ENCODE assay signal across 8 cellular contexts in the genomic region with DNA sequence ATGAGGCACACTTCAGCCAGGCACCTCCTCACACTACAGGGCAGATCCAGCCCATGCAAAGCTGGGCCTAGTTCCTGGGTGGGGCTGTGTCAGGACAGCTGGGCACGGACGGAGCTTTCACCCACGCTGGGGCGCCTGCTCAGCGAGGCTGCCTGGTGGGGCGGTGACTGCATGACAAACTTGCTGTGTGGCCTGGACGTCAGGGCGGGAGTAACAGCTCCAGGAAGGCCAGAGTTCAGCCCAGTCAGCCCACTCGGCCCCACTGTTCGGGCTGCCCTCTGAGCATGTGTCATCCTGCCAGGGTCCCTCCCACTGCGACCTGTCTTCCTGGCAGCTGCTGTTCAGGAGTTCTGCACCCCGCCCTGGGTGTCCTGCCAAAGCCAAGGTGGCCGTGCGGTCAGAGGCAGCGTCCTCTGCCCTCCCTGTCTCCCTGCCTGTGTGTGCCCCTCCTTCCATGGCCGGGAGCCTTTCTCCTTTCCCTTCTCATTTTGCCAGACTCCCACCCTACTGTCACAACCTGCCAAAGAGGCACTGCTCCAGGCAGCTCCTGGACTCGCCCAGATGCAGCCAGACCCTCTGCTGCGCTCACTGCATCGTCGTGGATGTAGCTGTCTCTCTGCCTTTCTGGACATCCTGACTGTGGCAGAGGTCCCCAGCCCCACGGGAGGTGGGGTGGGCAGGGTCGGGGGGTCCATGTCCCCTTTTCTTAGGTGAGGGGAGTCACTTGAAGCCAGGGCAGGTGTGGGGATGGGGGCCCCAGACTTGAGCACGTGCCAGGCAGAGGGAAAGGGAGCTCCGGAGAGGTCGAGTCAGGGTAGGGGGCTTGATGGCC. TPM values are rescaled to one million over a fixed set of nuclear protein-coding genes. Genes with fewer than 3 reads are reported as not detected.
A peak's percentile ranks its signal among the peaks of the same experiment; 100 is the strongest.
DNase-seq lines count a peak whose midpoint lies in the region; ATAC-seq and TF ChIP-seq lines count a peak whose summit lies in the region.

No MANE protein-coding gene starts in this region.

- H3K4me1 Mint-ChIP-seq in HFFc6 (ENCODE audit: low read depth) (peaks cover 17% of the 10 kb centered on the region), glutamatergic neuron (ENCODE audit: low read depth, unreplicated experiment) (peaks cover 5% of the 10 kb centered on the region)
- H3K4me1 Mint-ChIP-seq in stimulated activated effector memory CD8-positive, alpha-beta T cell treated with anti-CD3 and anti-CD28 coated beads, Interleukin-12 subunit alpha, Interleukin-12 subunit beta, amount 100 ng/mL, for 72 hours: peaks cover 11% of the 10 kb centered on the region
- H3K4me1 Mint-ChIP-seq in CD4-positive, alpha-beta memory T cell: peaks cover 7 to 17% (median 11%) of the 10 kb centered on the region in 4 donors

- H3K36me3 Mint-ChIP-seq in HFFc6 (ENCODE audit: low read depth) (no peaks in the 10 kb centered on the region), glutamatergic neuron (ENCODE audit: unreplicated experiment) (no peaks in the 10 kb centered on the region)
- H3K36me3 Mint-ChIP-seq in stimulated activated effector memory CD8-positive, alpha-beta T cell treated with anti-CD3 and anti-CD28 coated beads, Interleukin-12 subunit alpha, Interleukin-12 subunit beta, amount 100 ng/mL, for 72 hours: no peaks in the 10 kb centered on the region
- H3K36me3 Mint-ChIP-seq in CD4-positive, alpha-beta memory T cell: no peaks in the 10 kb centered on the region

- CTCF ChIA-PET in CD4-positive, alpha-beta memory T cell (lab: Charles Lee; ENCODE audit: partially characterized antibody): interaction anchor here (0.9 to 1.4 kb wide), 2 partner anchors 29 to 123 kb away, joined by 3 to 4 read pairs; no protein-coding TSS in a partner anchor

- no peaks in the 10 kb centered on the region for H3K27me3 ChIP-seq in CD4-positive, alpha-beta memory T cell (ENCODE audit: insufficient read depth, low read length)

- POLR2A ChIA-PET in CD4-positive, alpha-beta memory T cell (lab: Charles Lee; ENCODE audit: partially characterized antibody): no interaction called here

- DNase-seq in HFFc6 (peak; percentile 22), amniotic epithelial cell (ENCODE audit: low read depth) (peak; percentile 15), iPS-NIHi11 (ENCODE audit: low spot score) (peak; percentile 49), NCI-H524 (lab: John Stamatoyannopoulos, UW) (no peak), glutamatergic neuron (no peak)
- no peak for DNase-seq in stimulated activated effector memory CD8-positive, alpha-beta T cell treated with anti-CD3 and anti-CD28 coated beads, Interleukin-12 subunit alpha, Interleukin-12 subunit beta, amount 100 ng/mL, for 72 hours (ENCODE audit: low spot score in 2 of 2)
- no peak for DNase-seq in CD4-positive, alpha-beta memory T cell

- H3K4me1 ChIP-seq in CD4-positive, alpha-beta memory T cell (ENCODE audit: insufficient read depth, low read length): peaks cover 12% of the 10 kb centered on the region

- peaks cover 6% of the 10 kb centered on the region for H3K27me3 Mint-ChIP-seq in HFFc6 (ENCODE audit: insufficient read depth)
- H3K27me3 Mint-ChIP-seq in glutamatergic neuron (ENCODE audit: unreplicated experiment): no peaks in the 10 kb centered on the region
- peaks cover 0 to 2% of the 10 kb centered on the region in 2 donors for H3K27me3 Mint-ChIP-seq in CD4-positive, alpha-beta memory T cell

- TF ChIP-seq CTCF in HFFc6 (IDR thresholded peaks at IDR 0.05) (no peak), glutamatergic neuron (IDR thresholded peaks at IDR 0.05; ENCODE audit: partially characterized antibody, unreplicated experiment) (no peak)

- intact Hi-C loops in CD4-positive, alpha-beta memory T cell (cut with micrococcal nuclease): no loop called here

- ATAC-seq in stimulated activated effector memory CD8-positive, alpha-beta T cell treated with anti-CD3 and anti-CD28 coated beads, Interleukin-12 subunit alpha, Interleukin-12 subunit beta, amount 100 ng/mL, for 72 hours: no peak
- no peak for ATAC-seq in GM19351 (IDR thresholded peaks at IDR 0.05; ENCODE audit: unreplicated experiment)

- H3K27ac Mint-ChIP-seq in HFFc6 (no peak overlapping the region), glutamatergic neuron (ENCODE audit: unreplicated experiment) (no peak overlapping the region)
- peak overlapping the region; percentile 95 for H3K27ac Mint-ChIP-seq in stimulated activated effector memory CD8-positive, alpha-beta T cell treated with anti-CD3 and anti-CD28 coated beads, Interleukin-12 subunit alpha, Interleukin-12 subunit beta, amount 100 ng/mL, for 72 hours
- peak overlapping the region in 2 of 7 donors; percentile 2 to 18 for H3K27ac Mint-ChIP-seq in CD4-positive, alpha-beta memory T cell

- H3K4me3 ChIP-seq in CD4-positive, alpha-beta memory T cell (ENCODE audit: low read length in 2 of 2): no peak overlapping the region

- H3K36me3 ChIP-seq in CD4-positive, alpha-beta memory T cell (ENCODE audit: insufficient read depth, low read length): no peaks in the 10 kb centered on the region

- H3K9me3 Mint-ChIP-seq in HFFc6 (no peaks in the 10 kb centered on the region), glutamatergic neuron (ENCODE audit: unreplicated experiment) (peaks cover 2% of the 10 kb centered on the region)
- no peaks in the 10 kb centered on the region for H3K9me3 Mint-ChIP-seq in stimulated activated effector memory CD8-positive, alpha-beta T cell treated with anti-CD3 and anti-CD28 coated beads, Interleukin-12 subunit alpha, Interleukin-12 subunit beta, amount 100 ng/mL, for 72 hours
- H3K9me3 Mint-ChIP-seq in CD4-positive, alpha-beta memory T cell: no peaks in the 10 kb centered on the region

- no peak overlapping the region for H3K27ac ChIP-seq in CD4-positive, alpha-beta memory T cell (ENCODE audit: low read depth, low read length)

- H3K4me3 Mint-ChIP-seq in HFFc6: 0 out of 2 replicates have a peak overlapping the region, but pooled peaks have one; percentile 13
- no peak overlapping the region for H3K4me3 Mint-ChIP-seq in stimulated activated effector memory CD8-positive, alpha-beta T cell treated with anti-CD3 and anti-CD28 coated beads, Interleukin-12 subunit alpha, Interleukin-12 subunit beta, amount 100 ng/mL, for 72 hours
- no peak overlapping the region for H3K4me3 Mint-ChIP-seq in glutamatergic neuron (ENCODE audit: unreplicated experiment)
- no peak overlapping the region for H3K4me3 Mint-ChIP-seq in CD4-positive, alpha-beta memory T cell

- no peaks in the 10 kb centered on the region for H3K9me3 ChIP-seq in CD4-positive, alpha-beta memory T cell (ENCODE audit: control insufficient read depth in 1 of 2, low read length in 2 of 2)

RNA-seq across cellular contexts. Expression of gene KIAA0232, which starts 33.0 kb away (rescaled TPM):
- total RNA-seq in HFFc6 (2021; fragmentation: NEBNext Ultra II Directional; extraction: Animal tissue kit (Norgen Biotek cat#: 25700)): 10 to 100 TPM; 15.2 to 21.2 (median 19.0) TPM
- 64.4 TPM for total RNA-seq in glutamatergic neuron (ENCODE audit: unreplicated experiment)
- total RNA-seq in CD4-positive, alpha-beta memory T cell: 10 to 100 TPM; 22.1 to 24.0 TPM
- 1 to 10 TPM; 6.8 to 9.9 TPM for polyA plus RNA-seq in CD4-positive, alpha-beta memory T cell

RNA-seq across cellular contexts. Expression of gene BLOC1S4, which starts 33.6 kb away (rescaled TPM):
- 10 to 100 TPM; 12.7 to 19.0 (median 14.2) TPM for total RNA-seq in HFFc6 (2021; fragmentation: NEBNext Ultra II Directional; extraction: Animal tissue kit (Norgen Biotek cat#: 25700))
- total RNA-seq in glutamatergic neuron (ENCODE audit: unreplicated experiment): 22.5 TPM
- total RNA-seq in CD4-positive, alpha-beta memory T cell: 10 to 100 TPM; 35.3 to 37.8 TPM
- 10 to 100 TPM; 72.6 to 76.2 TPM for polyA plus RNA-seq in CD4-positive, alpha-beta memory T cell

RNA-seq across cellular contexts. Expression of gene MRFAP1L1, which starts 39.9 kb away (rescaled TPM):
- total RNA-seq in HFFc6 (2021; fragmentation: NEBNext Ultra II Directional; extraction: Animal tissue kit (Norgen Biotek cat#: 25700)): 10 to 100 TPM; 35.5 to 41.0 (median 40.1) TPM
- total RNA-seq in glutamatergic neuron (ENCODE audit: unreplicated experiment): 66.1 TPM
- total RNA-seq in CD4-positive, alpha-beta memory T cell: 100 to 1,000 TPM; 127 to 134 TPM
- polyA plus RNA-seq in CD4-positive, alpha-beta memory T cell: 100 to 1,000 TPM; 132 to 147 TPM

RNA-seq across cellular contexts. Expression of gene S100P, which starts 55.9 kb away (rescaled TPM):
- not detected for total RNA-seq in HFFc6 (2021; fragmentation: NEBNext Ultra II Directional; extraction: Animal tissue kit (Norgen Biotek cat#: 25700))
- not detected for total RNA-seq in glutamatergic neuron (ENCODE audit: unreplicated experiment)
- 1 to 10 TPM; 2.0 to 2.1 TPM for total RNA-seq in CD4-positive, alpha-beta memory T cell
- polyA plus RNA-seq in CD4-positive, alpha-beta memory T cell: 1 to 10 TPM; 1.3 to 3.9 TPM

Comparison
In these comparisons a context has a peak if more than half of its experiments do, and no peak if none do; other contexts are left out.
1. DNase-seq: peak in HFFc6 (single experiment), amniotic epithelial cell (single experiment) and iPS-NIHi11 (single experiment); none in stimulated activated effector memory CD8-positive, alpha-beta T cell treated with anti-CD3 and anti-CD28 coated beads, Interleukin-12 subunit alpha, Interleukin-12 subunit beta, amount 100 ng/mL, for 72 hours (0 of 2), NCI-H524 (0 of 2), glutamatergic neuron (single experiment) and CD4-positive, alpha-beta memory T cell (0 of 5).